ENCODE assay signal across 19 cellular contexts in the genomic region with DNA sequence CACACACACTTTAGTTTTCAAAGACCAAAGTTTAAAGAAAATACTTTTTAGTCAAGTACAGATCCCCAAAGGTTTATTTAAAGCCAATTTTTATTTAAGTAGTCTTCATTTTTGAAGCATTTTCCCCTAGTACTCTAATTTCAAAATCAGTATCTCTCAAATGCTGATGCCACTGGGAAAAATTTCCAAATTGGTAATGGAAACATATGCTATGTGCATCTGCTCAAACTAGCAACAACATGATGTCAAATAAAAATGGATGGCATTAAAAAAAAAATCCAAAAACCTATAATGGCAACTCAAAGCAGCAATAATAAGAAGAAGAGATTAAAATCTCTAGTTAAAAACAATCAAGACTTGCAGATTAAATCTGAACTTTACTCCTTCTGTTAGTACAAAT.
"Had no signal": no experiment of that assay in that cellular context is flagged by ENCODE, and none has a peak within 500 bp of the region (broad histone marks: within the 10 kb centered on the region; RNA-seq: fewer than 3 reads in every experiment).

No MANE protein-coding gene starts in this region.

- DNase-seq: natural killer cell; occipital lobe; ovary; posterior cingulate gyrus; psoas muscle; right cardiac atrium; right lobe of liver; sigmoid colon; small intestine; stimulated activated CD4-positive, alpha-beta T cell treated with anti-CD3 and anti-CD28 coated beads, Interleukin-15, amount 100 ng/mL, for 24 hours; stimulated activated CD4-positive, alpha-beta T cell treated with anti-CD3 and anti-CD28 coated beads, Interleukin-2, amount 100 ng/mL, for 24 hours; stimulated activated CD4-positive, alpha-beta T cell treated with anti-CD3 and anti-CD28 coated beads, Interleukin-2, amount 100 ng/mL, for 48 hours; stimulated activated CD4-positive, alpha-beta T cell treated with anti-CD3 and anti-CD28 coated beads, Interleukin-4, amount 100 ng/mL, for 24 hours; stimulated activated naive B cell treated with anti-CD40 and anti-IgM and Interleukin-4, amounts not matched to agents 10 μg/mL and 1 μg/mL and 100 μg/mL, for 72 hours; stimulated activated naive CD4-positive, alpha-beta T cell treated with Interleukin-2 at 50 U/mL for 16 hours; stomach; thyroid gland; trophoblast cell; upper lobe of left lung had no signal
